ENCODE assay signal across 18 cellular contexts in genomic region chr1:205579711-205580110, GRCh38.
"Had no signal": no experiment of that assay in that cellular context is flagged by ENCODE, and none has a peak within 500 bp of the region (broad histone marks: within the 10 kb centered on the region; RNA-seq: fewer than 3 reads in every experiment).

No MANE protein-coding gene starts in this region.

- ATAC-seq: activated CD8-positive, alpha-beta T cell treated with anti-CD3 and anti-CD28 coated beads, Interleukin-2, amount 10 ng/mL, durations not matched to agents 7 days and 5 days; mucosa of descending colon; sciatic nerve; stimulated activated memory B cell treated with anti-CD40 and anti-IgM and Interleukin-4, amounts not matched to agents 10 μg/mL and 1 μg/mL and 100 μg/mL, for 72 hours; upper lobe of right lung had no signal

- H3K9ac ChIP-seq: parathyroid adenoma had no signal

- H3K27me3 Mint-ChIP-seq: activated naive CD8-positive, alpha-beta T cell had no signal

- H3K9me3 Mint-ChIP-seq: activated B cell treated with CpG ODN at 0.5 μM for 24 hours; activated CD4-positive, alpha-beta T cell treated with anti-CD3 and anti-CD28 coated beads, Interleukin-2, amount 10 ng/mL, durations not matched to agents 7 days and 5 days; naive B cell; stimulated activated memory B cell treated with anti-CD40 and anti-IgM and Interleukin-4, amounts not matched to agents 10 μg/mL and 1 μg/mL and 100 μg/mL, for 72 hours had no signal

- H3K4me1 Mint-ChIP-seq: activated CD4-positive, alpha-beta T cell treated with anti-CD3 and anti-CD28 coated beads, Interleukin-2, amount 10 ng/mL, durations not matched to agents 7 days and 5 days had no signal

- H3K4me3 ChIP-seq: mucosa of descending colon, upper lobe of right lung had no signal

- H3K36me3 Mint-ChIP-seq: activated naive CD8-positive, alpha-beta T cell; naive B cell; stimulated activated memory B cell treated with anti-CD40 and anti-IgM and Interleukin-4, amounts not matched to agents 10 μg/mL and 1 μg/mL and 100 μg/mL, for 72 hours had no signal

- H3K27me3 ChIP-seq: upper lobe of right lung had no signal

- H3K9me3 ChIP-seq: mucosa of descending colon, neutrophil, upper lobe of right lung had no signal

- H3K36me3 ChIP-seq: neutrophil, upper lobe of right lung had no signal

- H2AFZ ChIP-seq: parathyroid adenoma had no signal

- DNase-seq: activated B cell treated with CpG ODN at 0.5 μM for 24 hours; activated CD4-positive, alpha-beta T cell treated with anti-CD3 and anti-CD28 coated beads, Interleukin-2, amount 10 ng/mL, durations not matched to agents 7 days and 5 days; activated CD8-positive, alpha-beta T cell treated with anti-CD3 and anti-CD28 coated beads, Interleukin-2, amount 10 ng/mL, durations not matched to agents 7 days and 5 days; activated gamma-delta T cell; erythroblast; foreskin melanocyte; hypothalamus; naive B cell; stimulated activated CD4-positive, alpha-beta T cell treated with anti-CD3 and anti-CD28 coated beads, Interleukin-4, amount 100 ng/mL, for 4 hours; SW 1271; T-helper 2 cell had no signal

- H3K79me2 ChIP-seq: parathyroid adenoma had no signal

- H3K27ac Mint-ChIP-seq: activated B cell treated with CpG ODN at 0.5 μM for 24 hours; activated CD4-positive, alpha-beta T cell treated with anti-CD3 and anti-CD28 coated beads, Interleukin-2, amount 10 ng/mL, durations not matched to agents 7 days and 5 days; activated CD8-positive, alpha-beta T cell treated with anti-CD3 and anti-CD28 coated beads, Interleukin-2, amount 10 ng/mL, durations not matched to agents 7 days and 5 days; activated naive CD8-positive, alpha-beta T cell; naive B cell; stimulated activated memory B cell treated with anti-CD40 and anti-IgM and Interleukin-4, amounts not matched to agents 10 μg/mL and 1 μg/mL and 100 μg/mL, for 72 hours had no signal

- H3K27ac ChIP-seq: neutrophil, parathyroid adenoma, upper lobe of right lung had no signal

- H3K4me3 Mint-ChIP-seq: activated B cell treated with CpG ODN at 0.5 μM for 24 hours; activated CD4-positive, alpha-beta T cell treated with anti-CD3 and anti-CD28 coated beads, Interleukin-2, amount 10 ng/mL, durations not matched to agents 7 days and 5 days; activated CD8-positive, alpha-beta T cell treated with anti-CD3 and anti-CD28 coated beads, Interleukin-2, amount 10 ng/mL, durations not matched to agents 7 days and 5 days; activated naive CD8-positive, alpha-beta T cell; naive B cell; stimulated activated memory B cell treated with anti-CD40 and anti-IgM and Interleukin-4, amounts not matched to agents 10 μg/mL and 1 μg/mL and 100 μg/mL, for 72 hours had no signal
